8 cellular contexts compared by ENCODE assay signal in the genomic region with DNA sequence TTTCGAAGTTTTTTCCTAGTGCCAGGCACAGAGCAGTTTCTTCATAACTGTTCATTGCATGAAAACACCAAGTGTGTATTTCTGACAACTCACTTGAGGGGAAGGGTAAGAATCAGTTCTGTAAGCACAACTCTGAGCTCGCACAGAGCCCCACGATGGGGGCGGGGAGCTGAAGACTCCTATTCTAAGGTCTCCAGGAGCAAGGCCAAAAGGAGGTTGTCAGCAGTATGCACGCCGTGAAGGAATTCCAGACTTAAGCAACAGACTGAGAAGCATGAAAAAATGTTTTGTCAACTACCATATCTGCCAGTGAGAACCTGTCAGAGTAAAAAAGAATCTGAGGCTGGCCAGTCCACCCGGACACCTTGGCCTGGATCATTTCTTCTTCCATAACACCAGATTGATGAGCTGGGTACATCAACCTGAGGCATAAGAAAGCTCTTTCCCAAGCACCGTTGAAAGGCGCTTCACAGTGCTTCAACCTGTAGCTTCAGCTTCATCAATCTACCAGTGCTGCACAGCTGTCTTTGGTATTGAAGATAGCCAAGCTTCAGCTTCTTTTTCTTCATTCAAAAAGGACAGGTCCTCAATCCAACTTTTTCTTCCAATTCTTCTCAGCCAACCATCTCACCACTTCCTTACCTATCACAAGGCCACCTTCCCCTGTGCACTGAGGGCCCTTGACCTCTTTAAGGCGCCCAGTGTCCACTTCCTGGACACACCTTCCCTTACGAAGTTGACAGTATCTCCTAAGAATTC. TPM values are rescaled to one million over a fixed set of nuclear protein-coding genes. Genes with fewer than 3 reads are reported as not detected.
DNase-seq lines count a peak whose midpoint lies in the region; ATAC-seq lines count a peak whose summit lies in the region.

No MANE protein-coding gene starts in this region.

- POLR2A ChIA-PET in activated CD8-positive, alpha-beta T cell treated with anti-CD3 and anti-CD28 coated beads, Interleukin-2, amount 10 ng/mL, durations not matched to agents 7 days and 5 days (lab: Charles Lee): no interaction called here

- DNase-seq in GM23248: peak; percentile 73
- no peak for DNase-seq in activated CD8-positive, alpha-beta T cell treated with anti-CD3 and anti-CD28 coated beads, Interleukin-2, amount 10 ng/mL, durations not matched to agents 7 days and 5 days
- peak; percentile 35 for DNase-seq in glomerular visceral epithelial cell (ENCODE audit: extremely low spot score)
- peak; percentile 80 for DNase-seq in renal cortical epithelial cell (ENCODE audit: low read depth)
- no peak for DNase-seq in EL
- no peak for DNase-seq in left lobe of liver (ENCODE audit: low spot score)

- 59 to 61% methylated on average over 11 of the region's 11 CpGs for WGBS in GM23248 (ENCODE audit: low coverage in 1 of 2, low lambda C conversion rate in 2 of 2, missing lambda C conversion rate in 2 of 2), 2 experiments

- H3K9me2 ChIP-seq in GM23248 (ENCODE audit: insufficient read depth): no peaks in the 10 kb centered on the region

- no peaks in the 10 kb centered on the region for H3K27me3 ChIP-seq in GM23248 (replicated peaks; ENCODE audit: insufficient read depth)

- peak overlapping the region; percentile 78 for H2AFZ ChIP-seq in GM23248

- no peaks in the 10 kb centered on the region for H3K9me3 ChIP-seq in GM23248 (ENCODE audit: low read depth)

- no peak for ATAC-seq in activated CD8-positive, alpha-beta T cell treated with anti-CD3 and anti-CD28 coated beads, Interleukin-2, amount 10 ng/mL, durations not matched to agents 7 days and 5 days
- ATAC-seq in GM19035 (IDR thresholded peaks at IDR 0.05; ENCODE audit: unreplicated experiment) (no peak), left lobe of liver (no peak), HG03108 (IDR thresholded peaks at IDR 0.05; ENCODE audit: unreplicated experiment) (no peak)

- no peaks in the 10 kb centered on the region for H3K9me3 Mint-ChIP-seq in activated CD8-positive, alpha-beta T cell treated with anti-CD3 and anti-CD28 coated beads, Interleukin-2, amount 10 ng/mL, durations not matched to agents 7 days and 5 days (ENCODE audit: insufficient read depth)

- peak overlapping the region; percentile 82 for H3K4me2 ChIP-seq in GM23248 (ENCODE audit: unreplicated experiment)

- H3K4me3 ChIP-seq in GM23248: peak overlapping the region; percentile 84

- H3K27me3 Mint-ChIP-seq in activated CD8-positive, alpha-beta T cell treated with anti-CD3 and anti-CD28 coated beads, Interleukin-2, amount 10 ng/mL, durations not matched to agents 7 days and 5 days (ENCODE audit: low read depth): peaks cover 4% of the 10 kb centered on the region

- H3K4me3 Mint-ChIP-seq in activated CD8-positive, alpha-beta T cell treated with anti-CD3 and anti-CD28 coated beads, Interleukin-2, amount 10 ng/mL, durations not matched to agents 7 days and 5 days: peak overlapping the region; percentile 80

- peaks cover 3% of the 10 kb centered on the region; the same call in 1 of the 2 replicates for H3K36me3 ChIP-seq in GM23248 (ENCODE audit: low read depth)

- H3F3A ChIP-seq in GM23248 (ENCODE audit: insufficient read depth): peaks cover 44% of the 10 kb centered on the region

- in situ Hi-C loops in GM23248 (cut with MboI): no loop called here

- H3K79me2 ChIP-seq in GM23248 (ENCODE audit: insufficient read depth): peaks cover 20% of the 10 kb centered on the region

- H3K4me1 ChIP-seq in GM23248 (ENCODE audit: insufficient read depth): peaks cover 35% of the 10 kb centered on the region

- CTCF ChIA-PET in activated CD8-positive, alpha-beta T cell treated with anti-CD3 and anti-CD28 coated beads, Interleukin-2, amount 10 ng/mL, durations not matched to agents 7 days and 5 days (lab: Charles Lee): no interaction called here

- peak overlapping the region; percentile 90 for H3K9ac ChIP-seq in GM23248

- peaks cover 9% of the 10 kb centered on the region for H3K36me3 Mint-ChIP-seq in activated CD8-positive, alpha-beta T cell treated with anti-CD3 and anti-CD28 coated beads, Interleukin-2, amount 10 ng/mL, durations not matched to agents 7 days and 5 days (ENCODE audit: low read depth)

- H3K27ac Mint-ChIP-seq in activated CD8-positive, alpha-beta T cell treated with anti-CD3 and anti-CD28 coated beads, Interleukin-2, amount 10 ng/mL, durations not matched to agents 7 days and 5 days: no peak overlapping the region

- H3K4me1 Mint-ChIP-seq in activated CD8-positive, alpha-beta T cell treated with anti-CD3 and anti-CD28 coated beads, Interleukin-2, amount 10 ng/mL, durations not matched to agents 7 days and 5 days (ENCODE audit: low read depth): peaks cover 25% of the 10 kb centered on the region

- no peaks in the 10 kb centered on the region for H4K20me1 ChIP-seq in GM23248 (ENCODE audit: insufficient read depth)

- peak overlapping the region; percentile 91 for H3K27ac ChIP-seq in GM23248

RNA-seq across cellular contexts. Expression of a gene that starts 1.1 kb away (rescaled TPM):
- total RNA-seq in GM23248 (2014; rRNA removed; shearing (Covaris generic)): 97.9 and 103 TPM in 2 replicates
- 111 and 119 TPM in 2 replicates for polyA plus RNA-seq in GM23248 (2016; fragmentation: Nextera tagmentation; extraction: Ambion mirVana)
- total RNA-seq in activated CD8-positive, alpha-beta T cell treated with anti-CD3 and anti-CD28 coated beads, Interleukin-2, amount 10 ng/mL, durations not matched to agents 7 days and 5 days: 10 to 100 TPM; 21.4 to 21.8 TPM
- 154 and 242 TPM in 2 replicates for total RNA-seq in renal cortical epithelial cell
- total RNA-seq in left lobe of liver: 11.0 TPM

Comparison
In these comparisons a context has a peak if more than half of its experiments do, and no peak if none do; other contexts are left out.
1. DNase-seq: peak in GM23248 (single experiment), glomerular visceral epithelial cell (single experiment) and renal cortical epithelial cell (single experiment); none in activated CD8-positive, alpha-beta T cell treated with anti-CD3 and anti-CD28 coated beads, Interleukin-2, amount 10 ng/mL, durations not matched to agents 7 days and 5 days (single experiment), EL (single experiment) and left lobe of liver (single experiment).